In the genomic region with DNA sequence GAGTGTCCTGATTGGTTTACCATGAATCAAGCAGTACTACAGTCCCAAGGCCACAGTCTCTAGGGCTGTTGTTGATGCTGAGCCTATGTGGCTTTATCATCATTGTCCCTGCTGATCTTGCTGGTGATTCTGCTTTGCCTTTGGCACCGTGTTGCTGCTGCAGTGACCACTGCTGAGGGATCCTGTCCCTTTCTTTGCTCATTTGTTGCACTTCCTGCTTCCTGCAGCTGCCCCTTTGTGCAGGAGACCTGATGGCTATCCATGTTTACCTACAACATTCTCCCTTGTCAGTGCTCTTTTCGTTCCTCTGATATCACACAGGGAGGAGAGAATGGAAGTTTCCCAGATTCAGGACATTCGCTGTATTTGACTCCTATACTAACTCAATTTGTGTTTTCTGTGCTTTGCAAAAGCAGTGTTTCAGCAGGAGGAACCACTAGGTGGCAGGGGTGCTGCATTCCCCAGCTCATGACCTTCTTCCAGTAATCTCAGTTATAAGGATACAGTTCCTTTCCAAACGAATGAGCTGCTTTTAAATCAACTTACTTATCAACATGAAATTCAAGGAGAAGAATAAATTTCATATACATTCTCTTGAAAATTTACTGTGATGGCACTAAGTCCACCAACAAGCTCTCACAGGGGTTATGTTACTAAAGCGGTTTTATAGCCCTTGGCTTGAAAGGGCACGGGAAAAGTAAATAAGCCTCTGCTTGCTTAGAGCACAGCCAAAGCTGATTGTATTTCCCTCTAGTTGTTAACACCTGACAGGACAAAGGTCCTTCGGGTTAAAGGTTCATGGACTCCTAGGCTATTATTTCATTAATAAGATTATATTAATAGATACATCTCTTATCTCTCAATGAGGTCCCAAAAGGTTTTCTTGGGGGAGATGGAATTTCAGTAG, we compare ENCODE assay signal across 1 cellular context.
TF ChIP-seq lines count a peak whose summit lies in the region.

No MANE protein-coding gene starts in this region.

TF ChIP-seq in HEK293T, 16 proteins besides CTCF, POLR2A, EP300 and RAD21 (continued from another document):
- TF ChIP-seq TARDBP (IDR thresholded peaks at IDR 0.05) = no peak
